8 cellular contexts compared by ENCODE assay signal in the genomic region with DNA sequence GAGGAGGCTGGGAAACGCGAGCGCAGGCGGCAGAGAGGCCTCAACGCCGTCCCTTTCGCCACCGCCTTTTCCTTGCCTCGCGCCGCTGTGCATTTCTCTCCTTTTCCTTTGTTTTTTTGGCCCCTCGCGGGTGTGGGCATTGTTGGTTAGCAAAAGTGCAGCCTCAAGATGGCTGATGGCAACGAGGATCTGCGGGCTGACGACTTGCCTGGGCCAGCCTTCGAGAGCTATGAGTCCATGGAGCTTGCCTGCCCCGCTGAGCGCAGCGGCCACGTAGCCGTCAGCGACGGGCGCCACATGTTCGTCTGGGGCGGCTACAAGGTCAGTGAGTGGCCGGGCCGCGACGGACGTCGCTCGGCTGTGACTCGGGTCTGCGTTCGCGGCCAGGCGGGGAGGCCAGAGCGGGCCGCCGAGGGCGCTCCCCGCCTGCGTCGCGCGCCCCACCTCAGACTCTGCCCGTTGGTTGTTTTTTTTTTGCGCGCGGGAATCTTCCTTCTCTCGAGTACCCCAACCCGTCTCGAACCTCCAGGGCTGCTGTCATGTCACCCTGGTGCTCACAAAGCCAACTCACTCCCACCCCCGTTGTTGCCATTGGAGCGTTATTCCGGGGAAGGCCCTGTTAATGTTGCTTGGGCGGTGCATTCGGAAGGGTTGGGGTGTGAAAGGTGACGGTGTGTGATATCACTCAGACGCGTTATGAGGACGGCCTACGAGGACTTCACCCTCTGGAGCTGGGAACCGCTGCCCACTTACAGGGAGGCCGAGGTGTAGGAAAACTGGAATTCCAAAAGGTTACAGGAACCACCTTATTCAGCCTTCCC. TPM values are rescaled to one million over a fixed set of nuclear protein-coding genes. Genes with fewer than 3 reads are reported as not detected.
DNase-seq lines count a peak whose midpoint lies in the region; ATAC-seq and TF ChIP-seq lines count a peak whose summit lies in the region.

No MANE protein-coding gene starts in this region.

- H3K4me3 Mint-ChIP-seq in naive B cell, result peak overlapping the region; percentile 89 to 98 (median 95)
- peak overlapping the region; percentile 90 for H3K4me3 Mint-ChIP-seq in stimulated activated effector memory CD8-positive, alpha-beta T cell treated with anti-CD3 and anti-CD28 coated beads, Interleukin-12 subunit alpha, Interleukin-12 subunit beta, amount 100 ng/mL, for 72 hours

- peak; percentile 22 for ATAC-seq in GM18861 (IDR thresholded peaks at IDR 0.05; ENCODE audit: unreplicated experiment)
- peak; percentile 25 for ATAC-seq in HG03103 (IDR thresholded peaks at IDR 0.05; ENCODE audit: low read depth, unreplicated experiment)
- peak; percentile 23 to 37 for ATAC-seq in naive B cell (ENCODE audit: low read depth in 2 of 2)
- ATAC-seq in stimulated activated effector memory CD8-positive, alpha-beta T cell treated with anti-CD3 and anti-CD28 coated beads, Interleukin-12 subunit alpha, Interleukin-12 subunit beta, amount 100 ng/mL, for 72 hours, result peak; percentile 76

- H3K4me3 ChIP-seq in esophagus squamous epithelium, result peak overlapping the region; percentile 80 to 99 (median 93)

- peaks cover 12 to 41% (median 19%) of the 10 kb centered on the region in 3 donors for H3K4me1 ChIP-seq in esophagus squamous epithelium

- H3K36me3 Mint-ChIP-seq in naive B cell, result no peaks in the 10 kb centered on the region
- H3K36me3 Mint-ChIP-seq in stimulated activated effector memory CD8-positive, alpha-beta T cell treated with anti-CD3 and anti-CD28 coated beads, Interleukin-12 subunit alpha, Interleukin-12 subunit beta, amount 100 ng/mL, for 72 hours, result peaks cover 45% of the 10 kb centered on the region

- TF ChIP-seq CTCF in esophagus squamous epithelium (IDR thresholded peaks at IDR 0.05), result no peak

- H3K36me3 ChIP-seq in esophagus squamous epithelium, result peaks cover 0 to 19% (median 0%) of the 10 kb centered on the region in 3 donors

- intact Hi-C loops in esophagus squamous epithelium (cut with DNase I), result loop anchor here (5.0 kb wide), 1 partner anchor 136 kb away; no protein-coding TSS in a partner anchor

- peak in 2 of 4 donors; percentile 31 to 36 for TF ChIP-seq POLR2A in esophagus squamous epithelium (IDR thresholded peaks at IDR 0.05)

- DNase-seq in AG08395 (ENCODE audit: low spot score) (peak; percentile 37), NOMO-1 treated with DMSO at 0.1 percent for 48 hours (lab: John Stamatoyannopoulos, UW; ENCODE audit: unreplicated experiment) (peak; percentile 41), esophagus squamous epithelium (lab: John Stamatoyannopoulos, UW) (peak; percentile 19), naive B cell (peak; percentile 50)
- peak; percentile 63 for DNase-seq in activated T-cell treated with anti-CD3 and anti-CD28 coated beads, Interleukin-2, amount 50 U/mL, for 1 hour
- DNase-seq in stimulated activated effector memory CD8-positive, alpha-beta T cell treated with anti-CD3 and anti-CD28 coated beads, Interleukin-12 subunit alpha, Interleukin-12 subunit beta, amount 100 ng/mL, for 72 hours (ENCODE audit: low spot score in 2 of 2), result peak; percentile 53 to 84

- no peaks in the 10 kb centered on the region for H3K27me3 ChIP-seq in esophagus squamous epithelium

- no peaks in the 10 kb centered on the region for H3K9me3 ChIP-seq in esophagus squamous epithelium

- WGBS in esophagus squamous epithelium, 2 donors, result 0 to 1% methylated on average over 11 to 27 of the region's 67 CpGs

- H3K27ac ChIP-seq in esophagus squamous epithelium, result peak overlapping the region; percentile 94 to 100 (median 97)

- no peaks in the 10 kb centered on the region for H3K9me3 Mint-ChIP-seq in naive B cell
- H3K9me3 Mint-ChIP-seq in stimulated activated effector memory CD8-positive, alpha-beta T cell treated with anti-CD3 and anti-CD28 coated beads, Interleukin-12 subunit alpha, Interleukin-12 subunit beta, amount 100 ng/mL, for 72 hours, result no peaks in the 10 kb centered on the region

- peak overlapping the region; percentile 97 to 99 (median 98) for H3K27ac Mint-ChIP-seq in naive B cell
- H3K27ac Mint-ChIP-seq in stimulated activated effector memory CD8-positive, alpha-beta T cell treated with anti-CD3 and anti-CD28 coated beads, Interleukin-12 subunit alpha, Interleukin-12 subunit beta, amount 100 ng/mL, for 72 hours, result peak overlapping the region; percentile 98

- H3K27me3 Mint-ChIP-seq in naive B cell, result no peaks in the 10 kb centered on the region

- peaks cover 16 to 38% (median 24%) of the 10 kb centered on the region in 3 donors for H3K4me1 Mint-ChIP-seq in naive B cell
- H3K4me1 Mint-ChIP-seq in stimulated activated effector memory CD8-positive, alpha-beta T cell treated with anti-CD3 and anti-CD28 coated beads, Interleukin-12 subunit alpha, Interleukin-12 subunit beta, amount 100 ng/mL, for 72 hours, result peaks cover 30% of the 10 kb centered on the region

RNA-seq across cellular contexts. Expression of gene KLHDC2, which starts 0.6 kb away (rescaled TPM):
- 10 to 100 TPM; 21.1 to 56.1 (median 41.5) TPM for total RNA-seq in esophagus squamous epithelium
- 10 to 100 TPM; 58.0 to 91.4 (median 80.0) TPM for polyA plus RNA-seq in naive B cell (ENCODE audit: low read depth in 6 of 6)

Comparison
In these comparisons a context has a peak if more than half of its experiments do, and no peak if none do; other contexts are left out.
1. Peak in every context shown above with its lines: DNase-seq, ATAC-seq, H3K4me3 ChIP-seq and H3K27ac ChIP-seq.
2. ATAC-seq: peak in every context shown above with its lines; median percentile 76 in stimulated activated effector memory CD8-positive, alpha-beta T cell treated with anti-CD3 and anti-CD28 coated beads, Interleukin-12 subunit alpha, Interleukin-12 subunit beta, amount 100 ng/mL, for 72 hours; 30 in naive B cell; 25 in HG03103; 22 in GM18861.